11 cellular contexts compared by ENCODE assay signal in genomic region chr14:51139221-51139681, GRCh38. TPM values are rescaled to one million over a fixed set of nuclear protein-coding genes. Genes with fewer than 3 reads are reported as not detected.
DNase-seq lines count a peak whose midpoint lies in the region; ATAC-seq, FAIRE-seq and TF ChIP-seq lines count a peak whose summit lies in the region.
"Had no signal": no experiment of that assay in that cellular context is flagged by ENCODE, and none has a peak within 500 bp of the region (broad histone marks: within the 10 kb centered on the region; RNA-seq: fewer than 3 reads in every experiment).

No MANE protein-coding gene starts in this region.

- FAIRE-seq in small intestine (lab: Jason Lieb, UNC) = no peak

- TF ChIP-seq CTCF in RWPE1 (conservative IDR thresholded peaks at IDR 0.05; ENCODE audit: low read depth) = no peak

- H3K36me3 ChIP-seq in HUES64 (ENCODE audit: insufficient read depth, low read length) (no peaks in the 10 kb centered on the region), small intestine (ENCODE audit: control insufficient read depth in 2 of 2, insufficient read depth in 2 of 2, low read length in 2 of 2) (no peaks in the 10 kb centered on the region)
- H3K36me3 ChIP-seq: SJSA1 had no signal

- in situ Hi-C loops in ACHN (cut with HindIII; ENCODE audit: low pct_ligation_motif_present, low pct_unique_long_range_greater_than_20kb, low sequenced_read_pairs) = no loop called here

- 90% methylated on average over 5 of the region's 5 CpGs for WGBS in HUES64
- WGBS in small intestine, 3 donors = 26 to 63% (median 62%) methylated on average over 5 of the region's 5 CpGs

- H3K27ac ChIP-seq in HUES64 (ENCODE audit: low read depth, low read length) = 0 out of 2 replicates have a peak overlapping the region, but pooled peaks have one; percentile 59
- no peak overlapping the region for H3K27ac ChIP-seq in RWPE1
- no peak overlapping the region for H3K27ac ChIP-seq in small intestine (ENCODE audit: low read depth in 1 of 2, low read length in 1 of 2)
- H3K27ac ChIP-seq: SJSA1 had no signal

- H3K4me3 ChIP-seq in HUES64 (ENCODE audit: low read length) = no peak overlapping the region
- no peak overlapping the region for H3K4me3 ChIP-seq in small intestine (ENCODE audit: low read depth in 1 of 2, low read length in 2 of 2)
- H3K4me3 ChIP-seq: SJSA1 had no signal

- peaks cover 29% of the 10 kb centered on the region for H3K4me1 ChIP-seq in HUES64 (ENCODE audit: insufficient read depth, low read length)
- H3K4me1 ChIP-seq in small intestine (ENCODE audit: control insufficient read depth in 2 of 2, insufficient read depth in 1 of 2, low read depth in 1 of 2, low read length in 1 of 2) = no peaks in the 10 kb centered on the region
- H3K4me1 ChIP-seq: SJSA1 had no signal

- H3K9ac ChIP-seq in HUES64 (ENCODE audit: low read depth, low read length) = no peak overlapping the region

- DNase-seq in RWPE1 (ENCODE audit: low spot score) = peak; percentile 20
- peak; percentile 46 for DNase-seq in foreskin melanocyte
- peak; percentile 60 for DNase-seq in small intestine
- DNase-seq in ureter (ENCODE audit: low spot score) = no peak
- DNase-seq in ACHN = no peak
- DNase-seq: islet precursor cell had no signal

- POLR2A ChIA-PET in RWPE1 (lab: Yijun Ruan, JAX; ENCODE audit: low non-redundant PET) = no interaction called here

- H3K9me3 ChIP-seq in HUES64 (ENCODE audit: insufficient read depth, low read depth, low read length) (0 out of 2 replicates have a peak, but pooled peaks cover 3% of the 10 kb centered on the region), small intestine (ENCODE audit: control insufficient read depth, low read depth) (no peaks in the 10 kb centered on the region)
- H3K9me3 ChIP-seq: SJSA1 had no signal

- no peak for ATAC-seq in HG03196 (IDR thresholded peaks at IDR 0.05; ENCODE audit: unreplicated experiment)
- ATAC-seq: activated T-helper 17 cell treated with anti-CD3 and anti-CD28 coated beads, Interleukin-2, amount 50 U/mL, for 72 hours; natural killer cell treated with Interleukin-12 subunit alpha and Interleukin-12 subunit beta and Interleukin-15 and Interleukin-18, amount 100 ng/mL, for 72 hours had no signal

- CTCF ChIA-PET in RWPE1 (lab: Yijun Ruan, JAX) = no interaction called here

- H3K27me3 ChIP-seq in HUES64 (ENCODE audit: insufficient read depth, low read length) = no peaks in the 10 kb centered on the region
- H3K27me3 ChIP-seq in small intestine (ENCODE audit: control insufficient read depth in 2 of 2, insufficient read depth in 2 of 2, low read length in 2 of 2) = no peaks in the 10 kb centered on the region
- H3K27me3 ChIP-seq: SJSA1 had no signal

RNA-seq across cellular contexts. Expression of gene TRIM9, which starts 44.3 kb away (rescaled TPM):
- polyA plus RNA-seq in HUES64 (2013, experiment 1 of 2) = 1.9 TPM
- 2.2 TPM for polyA plus RNA-seq in HUES64 (2013, experiment 2 of 2)
- polyA plus RNA-seq in small intestine = 1 to 10 TPM in 1 of 3 donors, not detected in 2; 1.3 TPM
- total RNA-seq in ureter = 1.7 TPM
- total RNA-seq: SJSA1 had no signal

Comparison
In these comparisons a context has a peak if more than half of its experiments do, and no peak if none do; other contexts are left out.
1. DNase-seq: peak in RWPE1 (single experiment), foreskin melanocyte (single experiment) and small intestine (single experiment); none in ureter (single experiment) and ACHN (single experiment).